In genomic region chr5:43603535-43604363, GRCh38 we compare ENCODE assay signal across 8 cellular contexts. TPM values are rescaled to one million over a fixed set of nuclear protein-coding genes. Genes with fewer than 3 reads are reported as not detected.
DNase-seq lines count a peak whose midpoint lies in the region; ATAC-seq and TF ChIP-seq lines count a peak whose summit lies in the region.

No MANE protein-coding gene starts in this region.

- WGBS in IMR-90 (ENCODE audit: extremely low coverage in 2 of 2, insufficient read length in 1 of 2), 2 experiments = 3% methylated on average over 14 of the region's 39 CpGs; no CpG with 5 or more reads in 1 of the 2 experiments

- H2BK20ac ChIP-seq in IMR-90 (ENCODE audit: low read depth, low read length) = no peak overlapping the region

- H4K5ac ChIP-seq in IMR-90 (ENCODE audit: low read depth, low read length) = peak overlapping the region; percentile 72

- H3K27me3 ChIP-seq in IMR-90 (ENCODE audit: control insufficient read depth, insufficient read depth, low read length) = no peaks in the 10 kb centered on the region
- H3K27me3 ChIP-seq in neural progenitor cell = peaks cover 14% of the 10 kb centered on the region

- H3K9me1 ChIP-seq in IMR-90 (ENCODE audit: insufficient read depth, low read length) = peaks cover 2% of the 10 kb centered on the region; the same call in 1 of the 2 replicates

- H3K9me3 ChIP-seq in IMR-90 (ENCODE audit: control insufficient read depth, insufficient read depth, low read length) = no peaks in the 10 kb centered on the region
- no peaks in the 10 kb centered on the region for H3K9me3 ChIP-seq in neural progenitor cell (ENCODE audit: low read depth)

- dilution Hi-C loops in IMR-90 (cut with HindIII; ENCODE audit: low sequenced_read_pairs, unreplicated experiment) = no loop called here

- DNase-seq in D341Med (ENCODE audit: low spot score) (peak; percentile 80), IMR-90 (peak; percentile 33), RPMI8226 (peak; percentile 95), fibroblast of villous mesenchyme (ENCODE audit: low read depth) (peak; percentile 32), neural progenitor cell (ENCODE audit: low spot score) (peak; percentile 35), substantia nigra (lab: John Stamatoyannopoulos, UW) (peak in 47 of 49 donors; percentile 3 to 90 (median 41))
- DNase-seq in activated T-helper 9 cell treated with anti-CD3 and anti-CD28 coated beads, Interleukin-2, amount 50 U/mL, for 16 hours (ENCODE audit: low read depth) = peak; percentile 47

- H3K27ac ChIP-seq in IMR-90 (ENCODE audit: insufficient read depth, low read length) (peak overlapping the region; percentile 87), neural progenitor cell (no peak overlapping the region), substantia nigra (ENCODE audit: low read depth, low read length, poor library complexity, severe bottlenecking) (peak overlapping the region; percentile 68)

- H3K79me2 ChIP-seq in neural progenitor cell (ENCODE audit: low read depth) = peaks cover 7% of the 10 kb centered on the region

- intact Hi-C loops in IMR-90 (cut with micrococcal nuclease) = loop anchor here (1.0 kb wide), 1 partner anchor 203 kb away; no protein-coding TSS in a partner anchor

- peak overlapping the region; percentile 43 for H2BK120ac ChIP-seq in IMR-90 (ENCODE audit: low read depth, low read length)

- in situ Hi-C loops in IMR-90 (cut with MboI; ENCODE audit: low sequenced_read_pairs) = no loop called here

- no TSS peak for BruUV-seq in IMR-90 (replicated peaks; lab: Mats Ljungman, UMichigan)

- no peaks in the 10 kb centered on the region for H3K36me3 ChIP-seq in IMR-90 (ENCODE audit: control insufficient read depth, insufficient read depth, low read length)
- H3K36me3 ChIP-seq in neural progenitor cell = no peaks in the 10 kb centered on the region

- no peaks in the 10 kb centered on the region for H4K20me1 ChIP-seq in IMR-90 (ENCODE audit: insufficient read depth, low read length)
- H4K20me1 ChIP-seq in neural progenitor cell (ENCODE audit: low read depth) = no peaks in the 10 kb centered on the region

- H3K4me1 Mint-ChIP-seq in neural progenitor cell = peaks cover 34% of the 10 kb centered on the region

- ATAC-seq in GM21447 (IDR thresholded peaks at IDR 0.05; ENCODE audit: unreplicated experiment) (peak; percentile 56), IMR-90 (ENCODE audit: low read depth) (peak; percentile 58)

- peaks cover 19 to 46% of the 10 kb centered on the region in 2 experiments for H3K79me1 ChIP-seq in IMR-90 (ENCODE audit: low read depth in 1 of 2, low read length in 2 of 2)

- H3K4me2 ChIP-seq in IMR-90 (ENCODE audit: low read depth, low read length) = peak overlapping the region; percentile 94
- H3K4me2 ChIP-seq in neural progenitor cell = peak overlapping the region; percentile 87

- peak overlapping the region; percentile 67 for H3K56ac ChIP-seq in IMR-90 (ENCODE audit: extremely low read depth, insufficient read depth, low read length)

- H3K14ac ChIP-seq in IMR-90 (replicated peaks; ENCODE audit: low read depth, low read length) = peak overlapping the region; percentile 74

- H2AK5ac ChIP-seq in IMR-90 (ENCODE audit: low read depth, low read length) = peak overlapping the region; percentile 48

- peaks cover 3% of the 10 kb centered on the region for H3F3A ChIP-seq in neural progenitor cell (ENCODE audit: low read depth)

- peak overlapping the region; percentile 42 for H2BK5ac ChIP-seq in IMR-90 (ENCODE audit: low read depth, low read length, poor library complexity, severe bottlenecking)

- POLR2A ChIA-PET in IMR-90 (lab: Charles Lee; ENCODE audit: unreplicated experiment) = no interaction called here

- TF ChIP-seq CTCF in IMR-90 (conservative IDR thresholded peaks at IDR 0.05; ENCODE audit: low read depth, low read length) = no peak
- no peak for TF ChIP-seq CTCF in fibroblast of villous mesenchyme (IDR thresholded peaks at IDR 0.05; ENCODE audit: insufficient read depth, low read depth, low read length)
- no peak for TF ChIP-seq CTCF in neural progenitor cell (IDR thresholded peaks at IDR 0.05)

- no peak for TF ChIP-seq POLR2A in IMR-90 (IDR thresholded peaks at IDR 0.05; ENCODE audit: low read depth, low read length)

- H2AFZ ChIP-seq in IMR-90 (replicated peaks; ENCODE audit: low read length, poor library complexity) = peak overlapping the region; percentile 90
- H2AFZ ChIP-seq in neural progenitor cell (replicated peaks) = peak overlapping the region; percentile 96

- H3K4me3 Mint-ChIP-seq in neural progenitor cell = peak overlapping the region; percentile 90

- peak overlapping the region; percentile 73 for H4K91ac ChIP-seq in IMR-90 (ENCODE audit: insufficient read depth, low read depth, low read length)

- peak overlapping the region; percentile 73 for H3K4me3 ChIP-seq in IMR-90 (ENCODE audit: insufficient read depth, low read depth, low read length)
- H3K4me3 ChIP-seq in fibroblast of villous mesenchyme (ENCODE audit: low read depth, low read length) = peak overlapping the region; percentile 81
- H3K4me3 ChIP-seq in neural progenitor cell = peak overlapping the region; percentile 60

- peak overlapping the region; percentile 43 for H3K27ac Mint-ChIP-seq in neural progenitor cell

- peak overlapping the region; percentile 91 for H3K23ac ChIP-seq in IMR-90 (ENCODE audit: low read depth, low read length)

- H3K4me1 ChIP-seq in IMR-90 (ENCODE audit: control insufficient read depth, insufficient read depth, low read length) = peaks cover 2% of the 10 kb centered on the region
- peaks cover 9% of the 10 kb centered on the region for H3K4me1 ChIP-seq in neural progenitor cell

- H3K36me3 Mint-ChIP-seq in neural progenitor cell = peaks cover 17% of the 10 kb centered on the region

- peak overlapping the region; percentile 4; the same call in 1 of the 2 replicates for H3K18ac ChIP-seq in IMR-90 (ENCODE audit: low read depth, low read length)

- H3K4ac ChIP-seq in IMR-90 (ENCODE audit: low read depth, low read length) = peak overlapping the region; percentile 84

- no peak for TF ChIP-seq RAD21 in IMR-90 (IDR thresholded peaks at IDR 0.05; ENCODE audit: low read length)

- CTCF ChIA-PET in IMR-90 (lab: Yijun Ruan, JAX) = interaction anchor here (0.6 kb wide), 1 partner anchor 884 kb away, joined by 4 read pairs; no protein-coding TSS in a partner anchor

- peaks cover 4% of the 10 kb centered on the region for H3K9me3 Mint-ChIP-seq in neural progenitor cell

- H3K27me3 Mint-ChIP-seq in neural progenitor cell (ENCODE audit: insufficient read depth, low read depth) = peaks cover 4% of the 10 kb centered on the region

- H4K8ac ChIP-seq in IMR-90 (ENCODE audit: low read depth in 2 of 2, low read length in 2 of 2) = peak overlapping the region; percentile 92 to 99

- peak overlapping the region; percentile 92 for H2AK9ac ChIP-seq in IMR-90 (replicated peaks; ENCODE audit: low read depth, low read length, poor library complexity)

- H3K9ac ChIP-seq in IMR-90 (ENCODE audit: low read depth, low read length) (peak overlapping the region; percentile 88), neural progenitor cell (no peak overlapping the region)

- H2BK15ac ChIP-seq in IMR-90 (ENCODE audit: low read depth, low read length) = peak overlapping the region; percentile 16; the same call in 1 of the 3 replicates

TF ChIP-seq in IMR-90, 13 proteins besides CTCF, POLR2A, EP300 and RAD21:
- TF ChIP-seq MXI1 (IDR thresholded peaks at IDR 0.05; ENCODE audit: borderline replicate concordance, low read depth, low read length) (no peak), BHLHE40 (IDR thresholded peaks at IDR 0.05; ENCODE audit: low read depth, low read length) (peak; percentile 90)

RNA-seq across cellular contexts. Expression of gene NNT, which starts 0.8 kb away (rescaled TPM):
- total RNA-seq in IMR-90 (2012; rRNA removed) = 57.2 and 58.0 TPM in 2 replicates
- 19.5 and 23.1 TPM in 2 replicates for polyA plus RNA-seq in IMR-90 (2012; rRNA removed)
- polyA plus RNA-seq in IMR-90 (2012; cell fraction: cytosol; rRNA removed) = 12.4 and 12.6 TPM in 2 replicates
- polyA plus RNA-seq in IMR-90 (2012; cell fraction: nucleus; rRNA removed; ENCODE audit: low replicate concordance) = 15.7 and 32.3 TPM in 2 replicates
- total RNA-seq in fibroblast of villous mesenchyme = 58.6 and 80.3 TPM in 2 replicates
- 24.3 and 56.3 TPM in 2 replicates for total RNA-seq in neural progenitor cell (ENCODE audit: low replicate concordance)

RNA-seq across cellular contexts. Expression of gene PAIP1, which starts 46.9 kb away (rescaled TPM):
- 101 and 123 TPM in 2 replicates for total RNA-seq in IMR-90 (2012; rRNA removed)
- 52.9 and 59.1 TPM in 2 replicates for polyA plus RNA-seq in IMR-90 (2012; rRNA removed)
- polyA plus RNA-seq in IMR-90 (2012; cell fraction: cytosol; rRNA removed) = 18.9 TPM in 2 replicates
- 5.3 and 33.3 TPM in 2 replicates for polyA plus RNA-seq in IMR-90 (2012; cell fraction: nucleus; rRNA removed; ENCODE audit: low replicate concordance)
- 91.2 and 123 TPM in 2 replicates for total RNA-seq in fibroblast of villous mesenchyme
- total RNA-seq in neural progenitor cell (ENCODE audit: low replicate concordance) = 151 and 213 TPM in 2 replicates

Comparison
In these comparisons a context has a peak if more than half of its experiments do, and no peak if none do; other contexts are left out.
1. DNase-seq: peak in every context shown above with its lines; median percentile 95 in RPMI8226; 80 in D341Med; 47 in activated T-helper 9 cell treated with anti-CD3 and anti-CD28 coated beads, Interleukin-2, amount 50 U/mL, for 16 hours; 41 in substantia nigra; 35 in neural progenitor cell; 33 in IMR-90; 32 in fibroblast of villous mesenchyme.